7 cellular contexts compared by ENCODE assay signal in the genomic region with DNA sequence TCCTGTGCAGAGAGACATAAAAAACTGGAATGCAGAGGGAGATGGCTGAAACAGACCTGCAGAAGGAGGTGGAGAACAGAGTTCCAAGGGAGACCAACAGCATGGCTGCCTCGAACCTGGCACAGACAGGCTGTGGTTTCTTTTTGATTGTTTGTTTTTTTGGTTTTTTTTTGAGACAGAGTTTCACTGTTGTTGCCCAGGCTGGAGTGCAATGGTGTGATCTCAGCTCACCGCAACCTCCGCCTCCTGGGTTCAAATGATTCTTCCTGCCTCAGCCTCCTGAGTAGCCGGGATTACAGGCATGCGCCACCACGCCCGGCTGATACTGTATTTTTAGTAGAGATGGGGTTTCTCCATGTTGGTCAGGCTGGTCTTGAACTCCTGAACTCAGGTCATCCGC. TPM values are rescaled to one million over a fixed set of nuclear protein-coding genes. Genes with fewer than 3 reads are reported as not detected.
DNase-seq lines count a peak whose midpoint lies in the region; ATAC-seq and TF ChIP-seq lines count a peak whose summit lies in the region.
"Not testable (repeated sequence)": the region's sequence is repeated elsewhere in the genome, so short reads cannot be mapped to it uniquely, and the experiment has no call there.

No MANE protein-coding gene starts in this region.

- not testable (repeated sequence) for H3K27me3 Mint-ChIP-seq in CD4-positive, alpha-beta memory T cell; IgD-negative memory B cell; activated CD4-positive, alpha-beta memory T cell treated with anti-CD3 and anti-CD28 coated beads, Interleukin-2, amount 10 ng/mL, durations not matched to agents 7 days and 5 days; activated T-cell treated with anti-CD3 and anti-CD28 coated beads, Interleukin-2, amount 50 U/mL, for 72 hours (ENCODE audit: low read depth); effector memory CD8-positive, alpha-beta T cell; natural killer cell (ENCODE audit: low read depth in 2 of 2); stimulated activated naive B cell treated with anti-CD40 and anti-IgM and Interleukin-4, amounts not matched to agents 10 μg/mL and 1 μg/mL and 100 μg/mL, for 72 hours

- ATAC-seq in activated T-cell treated with anti-CD3 and anti-CD28 coated beads, Interleukin-2, amount 50 U/mL, for 72 hours (replicated peaks in 1 of 2) = peak in 1 of 2 donors; percentile 33
- ATAC-seq in effector memory CD8-positive, alpha-beta T cell (replicated peaks) = peak; percentile 60
- ATAC-seq in natural killer cell; stimulated activated naive B cell treated with anti-CD40 and anti-IgM and Interleukin-4, amounts not matched to agents 10 μg/mL and 1 μg/mL and 100 μg/mL, for 72 hours (replicated peaks): not testable (repeated sequence)

- CTCF ChIA-PET in CD4-positive, alpha-beta memory T cell (lab: Charles Lee; ENCODE audit: partially characterized antibody); activated CD4-positive, alpha-beta memory T cell treated with anti-CD3 and anti-CD28 coated beads, Interleukin-2, amount 10 ng/mL, durations not matched to agents 7 days and 5 days (lab: Charles Lee): not testable (repeated sequence)

- H3K4me1 Mint-ChIP-seq in CD4-positive, alpha-beta memory T cell = peaks cover 0 to 11% (median 3%) of the 10 kb centered on the region in 4 donors
- not testable (repeated sequence) for H3K4me1 Mint-ChIP-seq in IgD-negative memory B cell; activated CD4-positive, alpha-beta memory T cell treated with anti-CD3 and anti-CD28 coated beads, Interleukin-2, amount 10 ng/mL, durations not matched to agents 7 days and 5 days; activated T-cell treated with anti-CD3 and anti-CD28 coated beads, Interleukin-2, amount 50 U/mL, for 72 hours (ENCODE audit: low read depth); natural killer cell
- H3K4me1 Mint-ChIP-seq in effector memory CD8-positive, alpha-beta T cell (ENCODE audit: low read depth in 2 of 2) = peaks cover 9 to 31% of the 10 kb centered on the region in 2 donors
- peaks cover 10 to 17% of the 10 kb centered on the region in 2 donors for H3K4me1 Mint-ChIP-seq in stimulated activated naive B cell treated with anti-CD40 and anti-IgM and Interleukin-4, amounts not matched to agents 10 μg/mL and 1 μg/mL and 100 μg/mL, for 72 hours

- H3K27ac Mint-ChIP-seq in CD4-positive, alpha-beta memory T cell = peak overlapping the region in 6 of 7 donors; percentile 37 to 95 (median 84)
- H3K27ac Mint-ChIP-seq in IgD-negative memory B cell (peak overlapping the region; percentile 18 to 88 (median 27)), natural killer cell (peak overlapping the region; percentile 74 to 87)
- peak overlapping the region; percentile 79 for H3K27ac Mint-ChIP-seq in activated CD4-positive, alpha-beta memory T cell treated with anti-CD3 and anti-CD28 coated beads, Interleukin-2, amount 10 ng/mL, durations not matched to agents 7 days and 5 days
- peak overlapping the region; percentile 83 for H3K27ac Mint-ChIP-seq in activated T-cell treated with anti-CD3 and anti-CD28 coated beads, Interleukin-2, amount 50 U/mL, for 72 hours
- peak overlapping the region; percentile 95 to 99 for H3K27ac Mint-ChIP-seq in effector memory CD8-positive, alpha-beta T cell
- H3K27ac Mint-ChIP-seq in stimulated activated naive B cell treated with anti-CD40 and anti-IgM and Interleukin-4, amounts not matched to agents 10 μg/mL and 1 μg/mL and 100 μg/mL, for 72 hours = peak overlapping the region; percentile 81

- H3K4me3 Mint-ChIP-seq in CD4-positive, alpha-beta memory T cell; IgD-negative memory B cell; activated CD4-positive, alpha-beta memory T cell treated with anti-CD3 and anti-CD28 coated beads, Interleukin-2, amount 10 ng/mL, durations not matched to agents 7 days and 5 days; natural killer cell; stimulated activated naive B cell treated with anti-CD40 and anti-IgM and Interleukin-4, amounts not matched to agents 10 μg/mL and 1 μg/mL and 100 μg/mL, for 72 hours: not testable (repeated sequence)
- peak overlapping the region in 1 of 2 donors; percentile 57 for H3K4me3 Mint-ChIP-seq in activated T-cell treated with anti-CD3 and anti-CD28 coated beads, Interleukin-2, amount 50 U/mL, for 72 hours
- H3K4me3 Mint-ChIP-seq in effector memory CD8-positive, alpha-beta T cell = peak overlapping the region; percentile 76 to 79

- H3K27me3 ChIP-seq in CD4-positive, alpha-beta memory T cell (ENCODE audit: insufficient read depth, low read length) = not testable (repeated sequence)

- not testable (repeated sequence) for H3K9me3 Mint-ChIP-seq in CD4-positive, alpha-beta memory T cell; IgD-negative memory B cell; activated CD4-positive, alpha-beta memory T cell treated with anti-CD3 and anti-CD28 coated beads, Interleukin-2, amount 10 ng/mL, durations not matched to agents 7 days and 5 days; activated T-cell treated with anti-CD3 and anti-CD28 coated beads, Interleukin-2, amount 50 U/mL, for 72 hours; effector memory CD8-positive, alpha-beta T cell; natural killer cell; stimulated activated naive B cell treated with anti-CD40 and anti-IgM and Interleukin-4, amounts not matched to agents 10 μg/mL and 1 μg/mL and 100 μg/mL, for 72 hours

- intact Hi-C loops in CD4-positive, alpha-beta memory T cell (cut with micrococcal nuclease) = not testable (repeated sequence)
- intact Hi-C loops in natural killer cell (cut with micrococcal nuclease) = loop anchor here (1.0 kb wide), 1 partner anchor 21 kb away; no protein-coding TSS in a partner anchor

- not testable (repeated sequence) for H3K4me1 ChIP-seq in CD4-positive, alpha-beta memory T cell (ENCODE audit: insufficient read depth, low read length)

- peaks cover 69 to 88% of the 10 kb centered on the region in 2 donors for H3K36me3 Mint-ChIP-seq in CD4-positive, alpha-beta memory T cell
- not testable (repeated sequence) for H3K36me3 Mint-ChIP-seq in IgD-negative memory B cell, natural killer cell
- H3K36me3 Mint-ChIP-seq in activated CD4-positive, alpha-beta memory T cell treated with anti-CD3 and anti-CD28 coated beads, Interleukin-2, amount 10 ng/mL, durations not matched to agents 7 days and 5 days (ENCODE audit: low read depth) = peaks cover 73% of the 10 kb centered on the region
- H3K36me3 Mint-ChIP-seq in activated T-cell treated with anti-CD3 and anti-CD28 coated beads, Interleukin-2, amount 50 U/mL, for 72 hours (ENCODE audit: insufficient read depth in 2 of 2) = peaks cover 8 to 25% of the 10 kb centered on the region in 2 donors
- peaks cover 94% of the 10 kb centered on the region for H3K36me3 Mint-ChIP-seq in effector memory CD8-positive, alpha-beta T cell (ENCODE audit: insufficient read depth)
- H3K36me3 Mint-ChIP-seq in stimulated activated naive B cell treated with anti-CD40 and anti-IgM and Interleukin-4, amounts not matched to agents 10 μg/mL and 1 μg/mL and 100 μg/mL, for 72 hours = peaks cover 39 to 67% of the 10 kb centered on the region in 2 donors

- not testable (repeated sequence) for H3K9me3 ChIP-seq in CD4-positive, alpha-beta memory T cell (ENCODE audit: control insufficient read depth in 1 of 2, low read length in 2 of 2)

- peak overlapping the region; percentile 42 for H3K27ac ChIP-seq in CD4-positive, alpha-beta memory T cell (ENCODE audit: low read depth, low read length)

- TF ChIP-seq CTCF in natural killer cell (IDR thresholded peaks at IDR 0.05) = not testable (repeated sequence)

- POLR2A ChIA-PET in CD4-positive, alpha-beta memory T cell (lab: Charles Lee; ENCODE audit: partially characterized antibody) = interaction anchor here (1.1 kb wide), 1 partner anchor 26 kb away, joined by 5 read pairs; no protein-coding TSS in a partner anchor
- POLR2A ChIA-PET in activated CD4-positive, alpha-beta memory T cell treated with anti-CD3 and anti-CD28 coated beads, Interleukin-2, amount 10 ng/mL, durations not matched to agents 7 days and 5 days (lab: Charles Lee) = not testable (repeated sequence)

- H3K4me3 ChIP-seq in CD4-positive, alpha-beta memory T cell (ENCODE audit: low read length in 2 of 2) = not testable (repeated sequence)

- peak in 2 of 5 donors; percentile 10 to 23 for DNase-seq in CD4-positive, alpha-beta memory T cell
- not testable (repeated sequence) for DNase-seq in activated CD4-positive, alpha-beta memory T cell treated with anti-CD3 and anti-CD28 coated beads, Interleukin-2, amount 10 ng/mL, durations not matched to agents 7 days and 5 days; activated T-cell treated with anti-CD3 and anti-CD28 coated beads, Interleukin-2, amount 50 U/mL, for 72 hours; natural killer cell; stimulated activated naive B cell treated with anti-CD40 and anti-IgM and Interleukin-4, amounts not matched to agents 10 μg/mL and 1 μg/mL and 100 μg/mL, for 72 hours
- peak; percentile 26 to 63 (median 27) for DNase-seq in effector memory CD8-positive, alpha-beta T cell

- H3K36me3 ChIP-seq in CD4-positive, alpha-beta memory T cell (ENCODE audit: insufficient read depth, low read length) = peaks cover 86% of the 10 kb centered on the region

RNA-seq across cellular contexts. Expression of gene GGA2, which starts 26.8 kb away (rescaled TPM):
- total RNA-seq in CD4-positive, alpha-beta memory T cell = 100 to 1,000 TPM; 114 to 118 TPM
- polyA plus RNA-seq in CD4-positive, alpha-beta memory T cell = 10 to 100 TPM; 49.2 to 49.6 TPM
- 219 TPM for polyA plus RNA-seq in IgD-negative memory B cell
- total RNA-seq in activated CD4-positive, alpha-beta memory T cell treated with anti-CD3 and anti-CD28 coated beads, Interleukin-2, amount 10 ng/mL, durations not matched to agents 7 days and 5 days = 10 to 100 TPM; 95.3 to 97.8 TPM
- 10 to 100 TPM; 85.5 to 86.6 TPM for total RNA-seq in activated T-cell treated with anti-CD3 and anti-CD28 coated beads, Interleukin-2, amount 50 U/mL, for 72 hours
- 100 to 1,000 TPM; 129 to 134 (median 131) TPM for total RNA-seq in natural killer cell

RNA-seq across cellular contexts. Expression of gene COG7, which starts 30.5 kb away (rescaled TPM):
- 10 to 100 TPM; 19.7 to 24.7 TPM for total RNA-seq in CD4-positive, alpha-beta memory T cell
- 10 to 100 TPM; 11.4 to 13.0 TPM for polyA plus RNA-seq in CD4-positive, alpha-beta memory T cell
- 7.1 TPM for polyA plus RNA-seq in IgD-negative memory B cell
- 10 to 100 TPM; 18.0 to 19.0 TPM for total RNA-seq in activated CD4-positive, alpha-beta memory T cell treated with anti-CD3 and anti-CD28 coated beads, Interleukin-2, amount 10 ng/mL, durations not matched to agents 7 days and 5 days
- total RNA-seq in activated T-cell treated with anti-CD3 and anti-CD28 coated beads, Interleukin-2, amount 50 U/mL, for 72 hours = 10 to 100 TPM; 23.6 to 24.3 TPM
- 10 to 100 TPM; 18.4 to 26.6 (median 20.3) TPM for total RNA-seq in natural killer cell

Comparison
In these comparisons a context has a peak if more than half of its experiments do, and no peak if none do; other contexts are left out.
1. H3K27ac Mint-ChIP-seq: peak in every context shown above with its lines; median percentile 97 in effector memory CD8-positive, alpha-beta T cell; 84 in CD4-positive, alpha-beta memory T cell; 83 in activated T-cell treated with anti-CD3 and anti-CD28 coated beads, Interleukin-2, amount 50 U/mL, for 72 hours; 81 in stimulated activated naive B cell treated with anti-CD40 and anti-IgM and Interleukin-4, amounts not matched to agents 10 μg/mL and 1 μg/mL and 100 μg/mL, for 72 hours; 80 in natural killer cell; 79 in activated CD4-positive, alpha-beta memory T cell treated with anti-CD3 and anti-CD28 coated beads, Interleukin-2, amount 10 ng/mL, durations not matched to agents 7 days and 5 days; 27 in IgD-negative memory B cell.